25 cellular contexts compared by ENCODE assay signal in genomic region chr11:34620202-34620601, GRCh38. TPM values are rescaled to one million over a fixed set of nuclear protein-coding genes. Genes with fewer than 3 reads are reported as not detected.
DNase-seq lines count a peak whose midpoint lies in the region; ATAC-seq and TF ChIP-seq lines count a peak whose summit lies in the region.
"Had no signal": no experiment of that assay in that cellular context is flagged by ENCODE, and none has a peak within 500 bp of the region (broad histone marks: within the 10 kb centered on the region; RNA-seq: fewer than 3 reads in every experiment).

No MANE protein-coding gene starts in this region.

- H3K9me2 ChIP-seq in PC-3 (replicated peaks; ENCODE audit: low read length), result no peaks in the 10 kb centered on the region

- peak overlapping the region; percentile 68 for H3K4me2 ChIP-seq in PC-3 (ENCODE audit: low read length)

- H3K9ac ChIP-seq in PC-3 (ENCODE audit: low read length), result no peak overlapping the region

- CTCF ChIA-PET in PC-3 (lab: Charles Lee), result no interaction called here

- H3K36me3 ChIP-seq in PC-3 (ENCODE audit: low read depth, low read length) (no peaks in the 10 kb centered on the region), prostate gland (no peaks in the 10 kb centered on the region)
- H3K36me3 ChIP-seq: cardiac muscle cell, heart right ventricle, left lung, WERI-Rb-1 had no signal

- intact Hi-C loops in PC-3 (cut with micrococcal nuclease), result no loop called here
- intact Hi-C loops in prostate gland (cut with DNase I), result no loop called here

- 77% methylated on average over 2 of the region's 2 CpGs for whole genome bisulfite sequencing in prostate gland

- ATAC-seq in PC-3, result no peak
- ATAC-seq in esophagus mucosa, result peak; percentile 61
- ATAC-seq in GM19463 (IDR thresholded peaks at IDR 0.05; ENCODE audit: unreplicated experiment), result no peak
- ATAC-seq: heart right ventricle, SK-N-SH treated with all-trans-retinoic acid at 6 μM for 48 hours had no signal

- TF ChIP-seq CTCF in 22Rv1 (IDR thresholded peaks at IDR 0.05) (no peak), PC-3 (conservative IDR thresholded peaks at IDR 0.05; ENCODE audit: low read depth, low read length) (no peak), prostate gland (IDR thresholded peaks at IDR 0.05) (no peak)

- H3K9me3 ChIP-seq in PC-3 (ENCODE audit: low read length) (no peaks in the 10 kb centered on the region), prostate gland (no peaks in the 10 kb centered on the region)
- H3K9me3 ChIP-seq: Caco-2, heart right ventricle, left lung had no signal

- TF ChIP-seq POLR2A in prostate gland (IDR thresholded peaks at IDR 0.05), result no peak

- H3K4me3 ChIP-seq in PC-3 (ENCODE audit: low read length) (peak overlapping the region; percentile 66; the same call in 1 of the 2 replicates), prostate gland (peak overlapping the region; percentile 44 to 51)
- H3K4me3 ChIP-seq: cardiac muscle cell, heart right ventricle had no signal

- H3K79me2 ChIP-seq in PC-3 (ENCODE audit: low read length), result peaks cover 43% of the 10 kb centered on the region

- BruUV-seq in PC-3 (replicated peaks; lab: Mats Ljungman, UMichigan), result TSS peak; percentile 37

- H2AFZ ChIP-seq in PC-3 (ENCODE audit: low read length), result peak overlapping the region; percentile 48; the same call in 1 of the 2 replicates

- no peaks in the 10 kb centered on the region for H3K27me3 ChIP-seq in PC-3 (ENCODE audit: low read length)
- no peaks in the 10 kb centered on the region for H3K27me3 ChIP-seq in prostate gland (replicated peaks; ENCODE audit: insufficient read depth)
- H3K27me3 ChIP-seq: cardiac muscle cell, heart right ventricle, left lung had no signal

- peaks cover 37% of the 10 kb centered on the region for H3K4me1 ChIP-seq in PC-3 (ENCODE audit: insufficient read depth, low read length)
- H3K4me1 ChIP-seq in prostate gland (replicated peaks), result peaks cover 9% of the 10 kb centered on the region
- H3K4me1 ChIP-seq: Caco-2, left lung had no signal

- peak overlapping the region; percentile 98 for H3K27ac ChIP-seq in 22Rv1
- H3K27ac ChIP-seq in PC-3 (ENCODE audit: low read length), result peak overlapping the region; percentile 84
- peak overlapping the region; percentile 90 to 94 for H3K27ac ChIP-seq in prostate gland
- H3K27ac ChIP-seq: cardiac muscle cell, heart right ventricle, WERI-Rb-1 had no signal

- H4K20me1 ChIP-seq in PC-3 (ENCODE audit: low read length), result no peaks in the 10 kb centered on the region

- POLR2A ChIA-PET in PC-3 (lab: Charles Lee; ENCODE audit: unreplicated experiment), result no interaction called here

- DNase-seq in PC-3, result no peak
- DNase-seq in prostate gland (ENCODE audit: low spot score), result no peak
- DNase-seq in NCI-H1930 (lab: John Stamatoyannopoulos, UW), result no peak
- no peak for DNase-seq in stimulated activated CD4-positive, alpha-beta T cell treated with anti-CD3 and anti-CD28 coated beads, Interleukin-2, amount 100 ng/mL, for 24 hours
- no peak for DNase-seq in CD1c-positive myeloid dendritic cell (ENCODE audit: extremely low spot score)
- DNase-seq: activated CD4-positive, alpha-beta T cell treated with anti-CD3 and anti-CD28 coated beads, Interleukin-2, amount 50 U/mL, for 1 hour; activated naive CD4-positive, alpha-beta T cell treated with anti-CD3 and anti-CD28 coated beads, Interleukin-2, amount 50 U/mL, for 16 hours; amygdala; Caco-2; heart right ventricle; left lung; NCI-H1105; NCI-H2081; NCI-H226; NCI-H82; posterior cingulate gyrus; stimulated activated CD8-positive, alpha-beta memory T cell treated with anti-CD3 and anti-CD28 coated beads, Interleukin-4, amount 100 ng/mL, for 48 hours; WERI-Rb-1 had no signal

- H3F3A ChIP-seq in PC-3 (ENCODE audit: low read length, unreplicated experiment), result no peaks in the 10 kb centered on the region

RNA-seq across cellular contexts. Expression of gene EHF, which starts 0.7 kb away (rescaled TPM):
- total RNA-seq in PC-3 (2014; rRNA removed), result 29.0 and 37.0 TPM in 2 replicates
- 342 TPM for total RNA-seq in esophagus mucosa
- 100 to 1,000 TPM; 164 to 332 TPM for total RNA-seq in prostate gland
- total RNA-seq: activated T-helper 1 cell treated with anti-CD3 and anti-CD28 coated beads, Interleukin-12 subunit alpha, Interleukin-12 subunit beta, Interleukin-2, Interleukin-4 antibody, amounts not matched to agents 30 ng/mL and 10 ng/mL and 1 ng/mL, durations not matched to agents 14 hours and 24 hours and 36 hours; cardiac muscle cell; T-helper 2 cell treated with Interferon-gamma antibody and Interleukin-4, amounts not matched to agents 100 ng/mL and 5 ng/mL, for 36 hours had no signal
